34 cellular contexts compared by ENCODE assay signal in the genomic region with DNA sequence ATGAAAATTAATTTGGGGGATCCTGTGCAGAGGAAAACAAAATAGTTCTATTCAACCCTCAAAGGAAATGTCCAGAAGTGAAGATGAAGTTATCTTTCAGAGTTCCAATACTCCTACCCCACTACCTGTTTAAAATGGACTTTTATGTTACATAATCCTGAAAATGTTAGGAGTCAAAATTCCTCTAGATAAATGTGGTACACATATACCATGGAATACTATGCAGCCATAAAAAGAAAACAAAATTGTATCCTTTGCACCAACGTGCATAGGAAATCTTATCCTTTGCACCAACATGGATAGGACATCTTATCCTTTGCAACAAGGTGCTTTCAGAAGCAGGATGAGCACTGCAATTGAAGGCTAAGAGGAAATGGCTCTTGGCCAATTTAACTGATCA.
DNase-seq lines count a peak whose midpoint lies in the region; ATAC-seq, FAIRE-seq and TF ChIP-seq lines count a peak whose summit lies in the region.
"Had no signal": no experiment of that assay in that cellular context is flagged by ENCODE, and none has a peak within 500 bp of the region (broad histone marks: within the 10 kb centered on the region; RNA-seq: fewer than 3 reads in every experiment).

No MANE protein-coding gene starts in this region.

- H3K36me3 ChIP-seq in SK-N-SH (replicated peaks in 1 of 2; ENCODE audit: control insufficient read depth in 1 of 2, insufficient read depth in 2 of 2, low read length in 1 of 2) (no peaks in the 10 kb centered on the region), HEK293 (ENCODE audit: control insufficient read depth in 2 of 2, insufficient read depth in 1 of 2, low read length in 2 of 2) (no peaks in the 10 kb centered on the region)
- H3K36me3 ChIP-seq: BE2C; BLaER1; BLaER1 treated with 17β-estradiol and CSF1 and Interleukin-3, amounts not matched to agents 10 nM and 100 nM had no signal

- no peak overlapping the region for H3K4me3 Mint-ChIP-seq in effector memory CD8-positive, alpha-beta T cell
- H3K4me3 Mint-ChIP-seq: B cell; CD14-positive monocyte; CD4-positive, alpha-beta T cell; CD4-positive, CD25-positive, alpha-beta regulatory T cell; CD8-positive, alpha-beta memory T cell; CD8-positive, alpha-beta T cell had no signal

- H3K9me3 ChIP-seq in SK-N-SH, result no peaks in the 10 kb centered on the region
- no peaks in the 10 kb centered on the region for H3K9me3 ChIP-seq in HEK293 (ENCODE audit: control insufficient read depth, insufficient read depth, low read depth, low read length)
- H3K9me3 ChIP-seq: A549; BE2C; BLaER1; BLaER1 treated with 17β-estradiol and CSF1 and Interleukin-3, amounts not matched to agents 10 nM and 100 nM; Caco-2 had no signal

- H4K20me1 ChIP-seq in SK-N-SH (ENCODE audit: insufficient read depth), result no peaks in the 10 kb centered on the region
- H4K20me1 ChIP-seq: BLaER1; BLaER1 treated with 17β-estradiol and CSF1 and Interleukin-3, amounts not matched to agents 10 nM and 100 nM had no signal

- H3K36me3 Mint-ChIP-seq in effector memory CD8-positive, alpha-beta T cell (ENCODE audit: insufficient read depth), result peaks cover 5% of the 10 kb centered on the region
- H3K36me3 Mint-ChIP-seq: CD14-positive monocyte; CD4-positive, alpha-beta memory T cell had no signal

- H3K79me2 ChIP-seq in SK-N-SH (ENCODE audit: insufficient read depth), result no peaks in the 10 kb centered on the region

- no peaks in the 10 kb centered on the region for H3K27me3 Mint-ChIP-seq in effector memory CD8-positive, alpha-beta T cell
- H3K27me3 Mint-ChIP-seq: B cell; CD4-positive, alpha-beta memory T cell; CD4-positive, alpha-beta T cell; CD4-positive, CD25-positive, alpha-beta regulatory T cell; CD8-positive, alpha-beta memory T cell had no signal

- no peaks in the 10 kb centered on the region for H3K27me3 ChIP-seq in SK-N-SH (ENCODE audit: insufficient read depth)
- H3K27me3 ChIP-seq: BE2C; BLaER1; BLaER1 treated with 17β-estradiol and CSF1 and Interleukin-3, amounts not matched to agents 10 nM and 100 nM had no signal

- H3K4me1 Mint-ChIP-seq in effector memory CD8-positive, alpha-beta T cell (ENCODE audit: low read depth in 2 of 2), result peaks cover 0 to 1% of the 10 kb centered on the region in 2 donors
- H3K4me1 Mint-ChIP-seq: B cell; CD14-positive monocyte; CD4-positive, alpha-beta memory T cell; CD4-positive, CD25-positive, alpha-beta regulatory T cell; CD8-positive, alpha-beta memory T cell had no signal

- DNase-seq in SK-N-SH, result no peak
- DNase-seq in urothelium cell line (ENCODE audit: low spot score), result no peak
- no peak for DNase-seq in effector memory CD8-positive, alpha-beta T cell
- no peak for DNase-seq in HEK293T (ENCODE audit: extremely low spot score)
- DNase-seq: 8988T; ACHN; AML-193; BE2C; C1 segment of cervical spinal cord; Caco-2; Calu3; CD4-positive, alpha-beta memory T cell; CD4-positive, alpha-beta T cell; CD4-positive, CD25-positive, alpha-beta regulatory T cell; CD8-positive, alpha-beta memory T cell; CD8-positive, alpha-beta T cell; COR-L47; DMS 273 treated with DMSO at 0.1 percent for 48 hours; DMS153; DMS53; DMS79; DMS79 treated with DMSO at 0.1 percent for 48 hours; DND-41; EL had no signal

- H3K27ac ChIP-seq in SK-N-SH (ENCODE audit: low read depth in 2 of 2, low read length in 1 of 2) (no peak overlapping the region), HEK293 (ENCODE audit: extremely low read depth, low read depth, low read length) (no peak overlapping the region)
- H3K27ac ChIP-seq: 22Rv1; A549; BLaER1; BLaER1 treated with 17β-estradiol and CSF1 and Interleukin-3, amounts not matched to agents 10 nM and 100 nM had no signal

- H3K27ac Mint-ChIP-seq in effector memory CD8-positive, alpha-beta T cell, result peak overlapping the region in 1 of 2 donors; percentile 7
- H3K27ac Mint-ChIP-seq: B cell; CD14-positive monocyte; CD4-positive, alpha-beta T cell; CD4-positive, CD25-positive, alpha-beta regulatory T cell; CD8-positive, alpha-beta T cell had no signal

- peak; percentile 75 for FAIRE-seq in urothelium cell line (lab: Jason Lieb, UNC)
- FAIRE-seq: A204.1, A549, D721Med had no signal

- H3K4me3 ChIP-seq in SK-N-SH (ENCODE audit: low read depth in 2 of 2, low read length in 1 of 2), result no peak overlapping the region
- H3K4me3 ChIP-seq in HEK293 (ENCODE audit: low read depth, low read length), result no peak overlapping the region
- H3K4me3 ChIP-seq: A549; BLaER1; BLaER1 treated with 17β-estradiol and CSF1 and Interleukin-3, amounts not matched to agents 10 nM and 100 nM had no signal

- H2AFZ ChIP-seq in SK-N-SH (ENCODE audit: low read depth), result no peak overlapping the region

- ATAC-seq in SK-N-SH treated with all-trans-retinoic acid at 6 μM for 48 hours, result no peak
- no peak for ATAC-seq in effector memory CD8-positive, alpha-beta T cell (replicated peaks)
- ATAC-seq: A549; CD8-positive, alpha-beta T cell had no signal

- CTCF ChIA-PET in SK-N-SH (lab: Yijun Ruan, JAX) (interaction anchor here (0.6 to 1.7 kb wide), 2 partner anchors 940 to 1897 kb away, joined by 3 to 4 read pairs; no protein-coding TSS in a partner anchor), HEK293 (lab: Yijun Ruan, JAX) (interaction anchor here (1.1 kb wide), 1 partner anchor 412 kb away, joined by 3 read pairs; no protein-coding TSS in a partner anchor), HEK293T (lab: Yijun Ruan, JAX) (no interaction called here)

- peaks cover 0 to 15% of the 10 kb centered on the region in 2 experiments; a peak in 2 of 4 replicates for H3K4me1 ChIP-seq in SK-N-SH (ENCODE audit: control insufficient read depth in 1 of 2, insufficient read depth in 2 of 2, low read depth in 1 of 2, low read length in 1 of 2)
- H3K4me1 ChIP-seq in HEK293 (ENCODE audit: control insufficient read depth, insufficient read depth, low read length), result no peaks in the 10 kb centered on the region; the same call in 1 of the 2 replicates
- H3K4me1 ChIP-seq: A549, Caco-2 had no signal

- no peak overlapping the region for H3K4me2 ChIP-seq in SK-N-SH
- H3K4me2 ChIP-seq: A549; BLaER1; BLaER1 treated with 17β-estradiol and CSF1 and Interleukin-3, amounts not matched to agents 10 nM and 100 nM had no signal

- TF ChIP-seq CTCF in SK-N-SH (IDR thresholded peaks at IDR 0.05) (no peak), HEK293 (tag by site-specific recombination; IDR thresholded peaks at IDR 0.05) (no peak)

- 70% methylated on average over 1 of the region's 1 CpG for WGBS in SK-N-SH (ENCODE audit: low lambda C conversion rate)

- TF ChIP-seq EP300 in SK-N-SH (IDR thresholded peaks at IDR 0.05; ENCODE audit: borderline replicate concordance in 1 of 2, low read depth in 1 of 2, low read length in 1 of 2), result no peak

- H3K9ac ChIP-seq in SK-N-SH, result no peak overlapping the region
- H3K9ac ChIP-seq: BLaER1; BLaER1 treated with 17β-estradiol and CSF1 and Interleukin-3, amounts not matched to agents 10 nM and 100 nM had no signal

- TF ChIP-seq RAD21 in SK-N-SH (IDR thresholded peaks at IDR 0.05; ENCODE audit: low read length), result no peak

- H3F3A ChIP-seq in SK-N-SH (replicated peaks; ENCODE audit: insufficient read depth), result peaks cover 12% of the 10 kb centered on the region

- POLR2A ChIA-PET in SK-N-SH (lab: Yijun Ruan, JAX) (no interaction called here), HEK293 (lab: Yijun Ruan, JAX) (no interaction called here), HEK293T (lab: Yijun Ruan, JAX) (no interaction called here)

- no peaks in the 10 kb centered on the region for H3K9me3 Mint-ChIP-seq in effector memory CD8-positive, alpha-beta T cell
- H3K9me3 Mint-ChIP-seq: CD14-positive monocyte; CD4-positive, alpha-beta T cell; CD4-positive, CD25-positive, alpha-beta regulatory T cell; CD8-positive, alpha-beta memory T cell; CD8-positive, alpha-beta T cell had no signal

- H3K9me2 ChIP-seq in SK-N-SH, result no peaks in the 10 kb centered on the region

TF ChIP-seq in SK-N-SH treated with all-trans-retinoic acid at 6 μM for 48 hours, 23 proteins besides CTCF, POLR2A, EP300 and RAD21 (continues in another document):
- TF ChIP-seq TOX (CRISPR knock-in tag; IDR thresholded peaks at IDR 0.05; ENCODE audit: borderline replicate concordance) (no peak), TCF4 (CRISPR knock-in tag; IDR thresholded peaks at IDR 0.05; ENCODE audit: borderline replicate concordance) (no peak), ISL1 (CRISPR knock-in tag; IDR thresholded peaks at IDR 0.05) (no peak), ZFP30 (CRISPR knock-in tag; IDR thresholded peaks at IDR 0.05) (no peak), SNAI2 (CRISPR knock-in tag; IDR thresholded peaks at IDR 0.05) (no peak), ZNF8 (CRISPR knock-in tag; IDR thresholded peaks at IDR 0.05) (peak; percentile 52; the same call in 1 of the 2 replicates)

TF ChIP-seq in SK-N-SH, 30 proteins besides CTCF, POLR2A, EP300 and RAD21 (continues in another document):
- TF ChIP-seq GABPA (IDR thresholded peaks at IDR 0.05; ENCODE audit: low read depth) (no peak), FOXJ3 (CRISPR knock-in tag; IDR thresholded peaks at IDR 0.05) (no peak), SMC3 (IDR thresholded peaks at IDR 0.05; ENCODE audit: low read depth, low read length) (no peak), FOSL2 (IDR thresholded peaks at IDR 0.05; ENCODE audit: borderline replicate concordance, low read depth) (no peak)
- TF ChIP-seq, protein P1, sequence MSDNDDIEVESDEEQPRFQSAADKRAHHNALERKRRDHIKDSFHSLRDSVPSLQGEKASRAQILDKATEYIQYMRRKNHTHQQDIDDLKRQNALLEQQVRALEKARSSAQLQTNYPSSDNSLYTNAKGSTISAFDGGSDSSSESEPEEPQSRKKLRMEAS (IDR thresholded peaks at IDR 0.05; ENCODE audit: low read depth), result no peak

TF ChIP-seq in HEK293, 187 proteins besides CTCF, POLR2A, EP300 and RAD21:
- TF ChIP-seq ZBTB48 (tag by site-specific recombination; IDR thresholded peaks at IDR 0.05) (no peak), ZNF146 (tag by site-specific recombination; IDR thresholded peaks at IDR 0.05) (0 out of 2 replicates have a peak, but pooled peaks have one; percentile 51)

TF ChIP-seq in HEK293T, 16 proteins besides CTCF, POLR2A, EP300 and RAD21 (continues in another document):
- TF ChIP-seq FOXA1 (IDR thresholded peaks at IDR 0.05), result no peak
- no peak for TF ChIP-seq NFRKB (IDR thresholded peaks at IDR 0.05)
- TF ChIP-seq, protein P2, sequence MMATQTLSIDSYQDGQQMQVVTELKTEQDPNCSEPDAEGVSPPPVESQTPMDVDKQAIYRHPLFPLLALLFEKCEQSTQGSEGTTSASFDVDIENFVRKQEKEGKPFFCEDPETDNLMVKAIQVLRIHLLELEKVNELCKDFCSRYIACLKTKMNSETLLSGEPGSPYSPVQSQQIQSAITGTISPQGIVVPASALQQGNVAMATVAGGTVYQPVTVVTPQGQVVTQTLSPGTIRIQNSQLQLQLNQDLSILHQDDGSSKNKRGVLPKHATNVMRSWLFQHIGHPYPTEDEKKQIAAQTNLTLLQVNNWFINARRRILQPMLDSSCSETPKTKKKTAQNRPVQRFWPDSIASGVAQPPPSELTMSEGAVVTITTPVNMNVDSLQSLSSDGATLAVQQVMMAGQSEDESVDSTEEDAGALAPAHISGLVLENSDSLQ (IDR thresholded peaks at IDR 0.05), result no peak
- TF ChIP-seq LEF1 (IDR thresholded peaks at IDR 0.05; ENCODE audit: borderline replicate concordance), result no peak
- TF ChIP-seq ARNT (IDR thresholded peaks at IDR 0.05), result no peak
- no peak for TF ChIP-seq SUZ12 (IDR thresholded peaks at IDR 0.05)
- TF ChIP-seq L3MBTL2 (conservative IDR thresholded peaks at IDR 0.05), result no peak
- TF ChIP-seq BHLHE40 (IDR thresholded peaks at IDR 0.05; ENCODE audit: borderline replicate concordance), result no peak
